Comparison of ENCODE assay signal across 9 cellular contexts in the genomic region with DNA sequence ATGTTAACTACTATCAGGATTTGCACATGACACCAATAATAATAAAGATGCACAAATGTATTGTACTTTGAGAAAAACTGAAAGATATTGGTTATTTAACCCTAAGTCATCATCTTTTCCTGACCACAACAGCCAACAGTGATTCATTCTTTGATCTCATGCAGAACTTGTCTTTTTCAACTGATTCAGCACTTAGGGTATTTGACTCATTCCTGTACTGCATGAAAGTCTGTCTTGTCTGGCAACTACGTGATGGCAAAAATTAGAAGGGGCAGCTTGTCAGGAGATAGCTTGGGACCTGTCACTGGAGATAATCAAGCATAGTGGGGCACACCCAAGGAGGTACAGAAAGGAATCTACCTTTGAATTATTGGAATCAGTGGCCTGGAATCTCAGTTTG.
A peak's percentile ranks its signal among the peaks of the same experiment; 100 is the strongest.
DNase-seq lines count a peak whose midpoint lies in the region; ATAC-seq and TF ChIP-seq lines count a peak whose summit lies in the region.
"Had no signal": no experiment of that assay in that cellular context is flagged by ENCODE, and none has a peak within 500 bp of the region (broad histone marks: within the 10 kb centered on the region; RNA-seq: fewer than 3 reads in every experiment).

No MANE protein-coding gene starts in this region.

- H3K4me1 Mint-ChIP-seq in activated T-cell treated with anti-CD3 and anti-CD28 coated beads, Interleukin-2, amount 50 U/mL, for 24 hours (ENCODE audit: low read depth), result peaks cover 19% of the 10 kb centered on the region

- no peak overlapping the region for H3K4me3 Mint-ChIP-seq in activated T-cell treated with anti-CD3 and anti-CD28 coated beads, Interleukin-2, amount 50 U/mL, for 24 hours

- H3K9me3 Mint-ChIP-seq in activated T-cell treated with anti-CD3 and anti-CD28 coated beads, Interleukin-2, amount 50 U/mL, for 24 hours, result no peaks in the 10 kb centered on the region

- no peaks in the 10 kb centered on the region for H3K4me1 ChIP-seq in left ventricle myocardium inferior

- DNase-seq in activated T-cell treated with anti-CD3 and anti-CD28 coated beads for 24 hours (ENCODE audit: low read depth), result peak; percentile 4
- DNase-seq in activated T-cell treated with anti-CD3 and anti-CD28 coated beads for 4 hours, result no peak
- no peak for DNase-seq in activated T-cell treated with anti-CD3 and anti-CD28 coated beads, Interleukin-2, amount 50 U/mL, for 24 hours
- DNase-seq in renal cortical epithelial cell (ENCODE audit: low read depth), result peak; percentile 90
- no peak for DNase-seq in NCI-H2081 (lab: John Stamatoyannopoulos, UW)
- no peak for DNase-seq in left ventricle myocardium inferior
- no peak for DNase-seq in NCI-H2171 treated with DMSO at 0.1 percent for 48 hours (lab: John Stamatoyannopoulos, UW)

- no peak for TF ChIP-seq CTCF in left ventricle myocardium inferior (IDR thresholded peaks at IDR 0.05; ENCODE audit: borderline replicate concordance)

- no peak overlapping the region for H3K27ac ChIP-seq in left ventricle myocardium inferior (replicated peaks)

- H3K27ac Mint-ChIP-seq in activated T-cell treated with anti-CD3 and anti-CD28 coated beads, Interleukin-2, amount 50 U/mL, for 24 hours, result peak overlapping the region; percentile 27

- H3K36me3 Mint-ChIP-seq in activated T-cell treated with anti-CD3 and anti-CD28 coated beads, Interleukin-2, amount 50 U/mL, for 24 hours (ENCODE audit: low read depth), result peaks cover 15% of the 10 kb centered on the region

- no peaks in the 10 kb centered on the region for H3K36me3 ChIP-seq in left ventricle myocardium inferior
- H3K36me3 ChIP-seq: BLaER1 treated with 17β-estradiol and CSF1 and Interleukin-3, amounts not matched to agents 10 nM and 100 nM had no signal

- H3K27me3 Mint-ChIP-seq in activated T-cell treated with anti-CD3 and anti-CD28 coated beads, Interleukin-2, amount 50 U/mL, for 24 hours, result no peaks in the 10 kb centered on the region

- no peaks in the 10 kb centered on the region for H3K9me3 ChIP-seq in left ventricle myocardium inferior (replicated peaks)
- H3K9me3 ChIP-seq: BLaER1 treated with 17β-estradiol and CSF1 and Interleukin-3, amounts not matched to agents 10 nM and 100 nM had no signal

- peak; percentile 88 for ATAC-seq in HG03066 (IDR thresholded peaks at IDR 0.05; ENCODE audit: low read depth, unreplicated experiment)

- H3K4me3 ChIP-seq in left ventricle myocardium inferior, result no peak overlapping the region
- H3K4me3 ChIP-seq: BLaER1 treated with 17β-estradiol and CSF1 and Interleukin-3, amounts not matched to agents 10 nM and 100 nM had no signal

- intact Hi-C loops in left ventricle myocardium inferior (cut with micrococcal nuclease), result no loop called here

- H3K27me3 ChIP-seq in left ventricle myocardium inferior (ENCODE audit: low read depth), result no peaks in the 10 kb centered on the region
- H3K27me3 ChIP-seq: BLaER1 treated with 17β-estradiol and CSF1 and Interleukin-3, amounts not matched to agents 10 nM and 100 nM had no signal

Comparison
In these comparisons a context has a peak if more than half of its experiments do, and no peak if none do; other contexts are left out.
1. DNase-seq: peak in activated T-cell treated with anti-CD3 and anti-CD28 coated beads for 24 hours (single experiment) and renal cortical epithelial cell (single experiment); none in activated T-cell treated with anti-CD3 and anti-CD28 coated beads for 4 hours (single experiment), activated T-cell treated with anti-CD3 and anti-CD28 coated beads, Interleukin-2, amount 50 U/mL, for 24 hours (single experiment), NCI-H2081 (0 of 2), left ventricle myocardium inferior (single experiment) and NCI-H2171 treated with DMSO at 0.1 percent for 48 hours (single experiment).